In genomic region chr12:31629756-31630732, GRCh38 we compare ENCODE assay signal across 13 cellular contexts. TPM values are rescaled to one million over a fixed set of nuclear protein-coding genes. Genes with fewer than 3 reads are reported as not detected.
A peak's percentile ranks its signal among the peaks of the same experiment; 100 is the strongest.
DNase-seq lines count a peak whose midpoint lies in the region; ATAC-seq and TF ChIP-seq lines count a peak whose summit lies in the region.
"Had no signal": no experiment of that assay in that cellular context is flagged by ENCODE, and none has a peak within 500 bp of the region (broad histone marks: within the 10 kb centered on the region; RNA-seq: fewer than 3 reads in every experiment).

No MANE protein-coding gene starts in this region.

- no peak overlapping the region for H2AFZ ChIP-seq in GM23338

- no peak overlapping the region for H3K27ac Mint-ChIP-seq in GM23338
- H3K27ac Mint-ChIP-seq in activated CD4-positive, alpha-beta T cell treated with anti-CD3 and anti-CD28 coated beads, Interleukin-2, amount 10 ng/mL, durations not matched to agents 24 days and 14 days: no peak overlapping the region
- H3K27ac Mint-ChIP-seq: activated T-helper 17 cell treated with anti-CD3 and anti-CD28 coated beads, Interleukin-2, amount 50 U/mL, for 72 hours had no signal

- intact Hi-C loops in posterior vena cava (cut with DNase I): loop anchor here in 1 of 2 donors (10.0 kb wide), 1 partner anchor 55 kb away; no protein-coding TSS in a partner anchor
- intact Hi-C loops in activated CD4-positive, alpha-beta T cell treated with anti-CD3 and anti-CD28 coated beads, Interleukin-2, amount 10 ng/mL, durations not matched to agents 24 days and 14 days (cut with micrococcal nuclease): no loop called here

- no peak for TF ChIP-seq CTCF in GM23338 (conservative IDR thresholded peaks at IDR 0.05; ENCODE audit: low read depth in 2 of 2)

- ATAC-seq in GM23338 (0 out of 3 replicates have a peak, but pooled peaks have one; percentile 42), GM21717 (IDR thresholded peaks at IDR 0.05; ENCODE audit: unreplicated experiment) (no peak)
- ATAC-seq: activated T-helper 17 cell treated with anti-CD3 and anti-CD28 coated beads, Interleukin-2, amount 50 U/mL, for 72 hours had no signal

- no peaks in the 10 kb centered on the region for H3K9me2 ChIP-seq in GM23338 (ENCODE audit: insufficient read depth)

- no peaks in the 10 kb centered on the region for H3K79me2 ChIP-seq in GM23338 (replicated peaks; ENCODE audit: insufficient read depth)

- no peaks in the 10 kb centered on the region for H3F3A ChIP-seq in GM23338 (replicated peaks; ENCODE audit: low read depth)

- no peak overlapping the region for H3K4me2 ChIP-seq in GM23338

- H3K27me3 ChIP-seq in GM23338 (ENCODE audit: insufficient read depth) (no peaks in the 10 kb centered on the region), skeletal muscle tissue (ENCODE audit: control insufficient read depth in 3 of 3, insufficient read depth in 3 of 3, low read length in 3 of 3) (no peaks in the 10 kb centered on the region)

- H3K4me3 ChIP-seq in GM23338 (no peak overlapping the region), skeletal muscle tissue (ENCODE audit: low read length in 3 of 3) (peak overlapping the region; percentile 47 to 54 (median 52))

- no peaks in the 10 kb centered on the region for H3K4me1 ChIP-seq in GM23338 (ENCODE audit: insufficient read depth)
- peaks cover 9 to 16% (median 12%) of the 10 kb centered on the region in 3 donors for H3K4me1 ChIP-seq in skeletal muscle tissue (ENCODE audit: control insufficient read depth in 3 of 3, insufficient read depth in 3 of 3, low read length in 3 of 3)

- H3K4me1 Mint-ChIP-seq in GM23338: no peaks in the 10 kb centered on the region; the same call in 2 of the 3 replicates
- no peaks in the 10 kb centered on the region for H3K4me1 Mint-ChIP-seq in activated CD4-positive, alpha-beta T cell treated with anti-CD3 and anti-CD28 coated beads, Interleukin-2, amount 10 ng/mL, durations not matched to agents 24 days and 14 days
- H3K4me1 Mint-ChIP-seq: activated T-helper 17 cell treated with anti-CD3 and anti-CD28 coated beads, Interleukin-2, amount 50 U/mL, for 72 hours had no signal

- H3K9me3 ChIP-seq in skeletal muscle tissue (ENCODE audit: control insufficient read depth in 3 of 3, low read length in 3 of 3): no peaks in the 10 kb centered on the region

- H3K27ac ChIP-seq in GM23338 (ENCODE audit: low read depth) (no peak overlapping the region), skeletal muscle tissue (ENCODE audit: low read depth, low read length) (peak overlapping the region; percentile 49)

- no peaks in the 10 kb centered on the region for H3K36me3 Mint-ChIP-seq in GM23338 (ENCODE audit: low read depth)
- H3K36me3 Mint-ChIP-seq in activated CD4-positive, alpha-beta T cell treated with anti-CD3 and anti-CD28 coated beads, Interleukin-2, amount 10 ng/mL, durations not matched to agents 24 days and 14 days (ENCODE audit: low read depth): no peaks in the 10 kb centered on the region

- H4K20me1 ChIP-seq in GM23338 (replicated peaks; ENCODE audit: insufficient read depth): no peaks in the 10 kb centered on the region

- peak overlapping the region in 1 of 3 donors; percentile 11 for H3K9ac ChIP-seq in skeletal muscle tissue (ENCODE audit: low read depth in 1 of 3, low read length in 3 of 3)

- H3K36me3 ChIP-seq in GM23338 (ENCODE audit: insufficient read depth): no peaks in the 10 kb centered on the region
- H3K36me3 ChIP-seq in skeletal muscle tissue (ENCODE audit: control insufficient read depth in 3 of 3, insufficient read depth in 3 of 3, low read length in 3 of 3): no peaks in the 10 kb centered on the region

- H3K27me3 Mint-ChIP-seq in GM23338 (ENCODE audit: insufficient read depth, low read depth, poor library complexity): peaks cover 2% of the 10 kb centered on the region
- no peaks in the 10 kb centered on the region for H3K27me3 Mint-ChIP-seq in activated CD4-positive, alpha-beta T cell treated with anti-CD3 and anti-CD28 coated beads, Interleukin-2, amount 10 ng/mL, durations not matched to agents 24 days and 14 days

- DNase-seq in GM23338 (ENCODE audit: low spot score) (peak; percentile 14), brain pericyte (ENCODE audit: low read depth, low spot score) (peak; percentile 8), iris pigment epithelial cell (ENCODE audit: low read depth) (peak; percentile 82), posterior vena cava (ENCODE audit: low spot score) (no peak)
- DNase-seq in stimulated activated CD4-positive, alpha-beta T cell treated with anti-CD3 and anti-CD28 coated beads, Interleukin-2, amount 100 ng/mL, for 48 hours: no peak
- no peak for DNase-seq in activated CD4-positive, alpha-beta T cell treated with anti-CD3 and anti-CD28 coated beads, Interleukin-2, amount 10 ng/mL, durations not matched to agents 24 days and 14 days
- DNase-seq: Calu3; effector CD4-positive, alpha-beta T cell; NCI-H2029; occipital lobe had no signal

- no peaks in the 10 kb centered on the region; the same call in 2 of the 3 replicates for H3K9me3 Mint-ChIP-seq in GM23338
- no peaks in the 10 kb centered on the region for H3K9me3 Mint-ChIP-seq in activated CD4-positive, alpha-beta T cell treated with anti-CD3 and anti-CD28 coated beads, Interleukin-2, amount 10 ng/mL, durations not matched to agents 24 days and 14 days

- no peak overlapping the region for H3K4me3 Mint-ChIP-seq in GM23338
- H3K4me3 Mint-ChIP-seq in activated CD4-positive, alpha-beta T cell treated with anti-CD3 and anti-CD28 coated beads, Interleukin-2, amount 10 ng/mL, durations not matched to agents 24 days and 14 days: no peak overlapping the region
- H3K4me3 Mint-ChIP-seq: activated T-helper 17 cell treated with anti-CD3 and anti-CD28 coated beads, Interleukin-2, amount 50 U/mL, for 72 hours had no signal

TF ChIP-seq in GM23338, 12 proteins besides CTCF, POLR2A, EP300 and RAD21 (continues in another document):
- TF ChIP-seq EZH2 (IDR thresholded peaks at IDR 0.05; ENCODE audit: low read depth, unreplicated experiment): no peak

RNA-seq across cellular contexts. Expression of gene ETFBKMT, which starts 29.4 kb away (rescaled TPM):
- total RNA-seq in GM23338 (2014; rRNA removed; shearing (Covaris generic)): 2.3 and 3.2 TPM in 2 replicates
- polyA plus RNA-seq in GM23338 (2016; fragmentation: Nextera tagmentation; extraction: Ambion mirVana): 0.79 and 0.87 TPM in 2 replicates
- total RNA-seq in skeletal muscle tissue (2.1 TPM), posterior vena cava (1 to 10 TPM; 2.9 to 3.2 TPM)
- 0.52 and 0.84 TPM in 2 replicates for total RNA-seq in activated CD4-positive, alpha-beta T cell treated with anti-CD3 and anti-CD28 coated beads, Interleukin-2, amount 10 ng/mL, durations not matched to agents 24 days and 14 days

RNA-seq across cellular contexts. Expression of gene DENND5B, which starts 39.1 kb away (rescaled TPM):
- 17.2 and 19.3 TPM in 2 replicates for total RNA-seq in GM23338 (2014; rRNA removed; shearing (Covaris generic))
- polyA plus RNA-seq in GM23338 (2016; fragmentation: Nextera tagmentation; extraction: Ambion mirVana): 5.4 and 6.5 TPM in 2 replicates
- total RNA-seq in skeletal muscle tissue: 29.2 TPM
- 10 to 100 TPM; 13.1 to 19.7 TPM for total RNA-seq in posterior vena cava
- 0.19 TPM in 1 of 2 replicates, not detected in the other for total RNA-seq in activated CD4-positive, alpha-beta T cell treated with anti-CD3 and anti-CD28 coated beads, Interleukin-2, amount 10 ng/mL, durations not matched to agents 24 days and 14 days

Comparison
In these comparisons a context has a peak if more than half of its experiments do, and no peak if none do; other contexts are left out.
1. DNase-seq: peak in GM23338 (single experiment), brain pericyte (single experiment) and iris pigment epithelial cell (single experiment); none in stimulated activated CD4-positive, alpha-beta T cell treated with anti-CD3 and anti-CD28 coated beads, Interleukin-2, amount 100 ng/mL, for 48 hours (0 of 2), posterior vena cava (single experiment) and activated CD4-positive, alpha-beta T cell treated with anti-CD3 and anti-CD28 coated beads, Interleukin-2, amount 10 ng/mL, durations not matched to agents 24 days and 14 days (single experiment).
2. RNA of gene DENND5B, which starts 39.1 kb away (total RNA-seq): 29.2 TPM in skeletal muscle tissue (single experiment), 13.1 to 19.7 TPM in posterior vena cava and 17.2 to 19.3 TPM in GM23338; 0.19 TPM in activated CD4-positive, alpha-beta T cell treated with anti-CD3 and anti-CD28 coated beads, Interleukin-2, amount 10 ng/mL, durations not matched to agents 24 days and 14 days; every median in the first group is over 10 times any median in the second.